8 cellular contexts compared by ENCODE assay signal in genomic region chr6:87078983-87079616, GRCh38. TPM values are rescaled to one million over a fixed set of nuclear protein-coding genes. Genes with fewer than 3 reads are reported as not detected.
DNase-seq lines count a peak whose midpoint lies in the region; TF ChIP-seq lines count a peak whose summit lies in the region.

No MANE protein-coding gene starts in this region.

- POLR2A ChIA-PET in Caco-2 (lab: Charles Lee), result no interaction called here

- no peaks in the 10 kb centered on the region for H3K27me3 ChIP-seq in Caco-2 (replicated peaks; ENCODE audit: control insufficient read depth, insufficient read depth, low read length)

- TF ChIP-seq CTCF in Caco-2 (IDR thresholded peaks at IDR 0.05; ENCODE audit: insufficient read depth in 1 of 2, low read depth in 1 of 2, low read length in 1 of 2, severe bottlenecking in 1 of 2, unreplicated experiment in 1 of 2) (peak; percentile 79 to 86), GM20000 (IDR thresholded peaks at IDR 0.05; ENCODE audit: extremely low read depth, missing control alignments) (peak; percentile 95)

- H3K9me3 Mint-ChIP-seq in Caco-2 (ENCODE audit: unreplicated experiment), result no peaks in the 10 kb centered on the region

- no peak overlapping the region for H3K4me3 Mint-ChIP-seq in Caco-2 (ENCODE audit: unreplicated experiment)

- no TSS peak for BruUV-seq in Caco-2 (replicated peaks; lab: Mats Ljungman, UMichigan)

- H3K36me3 Mint-ChIP-seq in Caco-2 (ENCODE audit: insufficient read depth, unreplicated experiment), result peaks cover 5% of the 10 kb centered on the region

- no peak overlapping the region for H3K27ac Mint-ChIP-seq in Caco-2 (ENCODE audit: unreplicated experiment)

- H3K4me3 ChIP-seq in Caco-2 (ENCODE audit: low read depth, low read length), result no peak overlapping the region

- H3K36me3 ChIP-seq in Caco-2 (ENCODE audit: control insufficient read depth, insufficient read depth, low read length), result no peaks in the 10 kb centered on the region

- H3K9me3 ChIP-seq in Caco-2, result no peaks in the 10 kb centered on the region

- no peaks in the 10 kb centered on the region for H3K27me3 Mint-ChIP-seq in Caco-2 (ENCODE audit: insufficient read depth, unreplicated experiment)

- peaks cover 14% of the 10 kb centered on the region for H3K4me1 ChIP-seq in Caco-2

- CTCF ChIA-PET in Caco-2 (lab: Charles Lee), result interaction anchor here (0.5 to 1.1 kb wide), 9 partner anchors 13 to 1965 kb away, joined by 3 to 4 read pairs (median 3); partner anchors contain the start of gene ZNF292

- DNase-seq in Caco-2 (peak; percentile 73 to 74), GM20000 (ENCODE audit: low spot score) (peak; percentile 66), HuH-7.5 (ENCODE audit: low spot score) (peak; percentile 59), SHP77 treated with DMSO at 0.1 percent for 48 hours (lab: John Stamatoyannopoulos, UW) (peak; percentile 50), glomerular visceral epithelial cell (ENCODE audit: extremely low spot score) (peak; percentile 64), posterior vena cava (ENCODE audit: low spot score) (peak; percentile 83), T1000 (lab: John Stamatoyannopoulos, UW) (no peak)
- peak in 3 of 4 experiments; percentile 11 to 26 (median 13) for DNase-seq in activated naive CD4-positive, alpha-beta T cell (lab: John Stamatoyannopoulos, UW)

- intact Hi-C loops in Caco-2 (cut with micrococcal nuclease; ENCODE audit: unreplicated experiment) (no loop called here), posterior vena cava (cut with DNase I) (no loop called here)

- H3K4me1 Mint-ChIP-seq in Caco-2 (ENCODE audit: low read depth, unreplicated experiment), result peaks cover 12% of the 10 kb centered on the region

RNA-seq across cellular contexts. Expression of gene CGA, which starts 15.8 kb away (rescaled TPM):
- total RNA-seq in Caco-2 (2022) (not detected in 2 replicates), posterior vena cava (not detected)
